1 cellular context compared by ENCODE assay signal in the genomic region with DNA sequence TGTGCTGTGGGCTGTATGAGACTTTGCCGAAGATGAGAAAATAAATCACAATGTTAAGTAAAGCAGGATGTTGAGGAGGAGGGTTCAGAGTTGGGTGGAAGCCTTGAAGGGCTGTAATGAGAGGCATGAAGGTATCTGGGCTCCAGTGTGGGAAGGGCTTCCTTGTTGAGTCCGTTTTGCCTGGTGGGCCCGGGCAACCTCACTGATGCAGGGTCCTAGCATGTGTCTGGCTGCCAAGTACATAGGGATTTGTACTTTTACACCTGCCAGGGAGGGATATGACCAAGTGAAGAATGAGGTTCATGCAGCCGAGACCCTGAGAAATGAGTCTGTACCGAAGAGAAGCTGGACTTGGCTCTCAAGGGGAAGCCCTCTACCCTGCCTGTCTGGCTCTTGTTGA.
TF ChIP-seq lines count a peak whose summit lies in the region.

No MANE protein-coding gene starts in this region.

TF ChIP-seq in IMR-90, 13 proteins besides CTCF, POLR2A, EP300 and RAD21:
- TF ChIP-seq NFE2L2 (IDR thresholded peaks at IDR 0.05; ENCODE audit: low read depth, low read length) (no peak), CHD1 (IDR thresholded peaks at IDR 0.05; ENCODE audit: low read depth, low read length) (no peak), CEBPB (IDR thresholded peaks at IDR 0.05; ENCODE audit: low read depth, low read length) (no peak), MAZ (IDR thresholded peaks at IDR 0.05; ENCODE audit: borderline replicate concordance, low read depth, low read length) (no peak), FOS (IDR thresholded peaks at IDR 0.05; ENCODE audit: low read depth, low read length) (no peak), BHLHE40 (IDR thresholded peaks at IDR 0.05; ENCODE audit: low read depth, low read length) (no peak), RCOR1 (IDR thresholded peaks at IDR 0.05; ENCODE audit: insufficient replicate concordance, low read length) (no peak)
TF ChIP-seq in IMR-90: peak in this region for 0.
